12 cellular contexts compared by ENCODE assay signal in genomic region chr5:147484708-147485020, GRCh38. TPM values are rescaled to one million over a fixed set of nuclear protein-coding genes. Genes with fewer than 3 reads are reported as not detected.
DNase-seq lines count a peak whose midpoint lies in the region; TF ChIP-seq lines count a peak whose summit lies in the region.
"Had no signal": no experiment of that assay in that cellular context is flagged by ENCODE, and none has a peak within 500 bp of the region (broad histone marks: within the 10 kb centered on the region; RNA-seq: fewer than 3 reads in every experiment).

No MANE protein-coding gene starts in this region.

- no peak overlapping the region for H2BK120ac ChIP-seq in H9 (ENCODE audit: low read depth, low read length, poor library complexity, severe bottlenecking)

- H3K18ac ChIP-seq in H9 (ENCODE audit: insufficient read length, low read depth, low read length) = no peak overlapping the region

- no peak overlapping the region for H4K8ac ChIP-seq in H9 (replicated peaks; ENCODE audit: insufficient read length, low read depth, low read length)

- no peaks in the 10 kb centered on the region for H3K27me3 Mint-ChIP-seq in H9 (ENCODE audit: low read depth)

- H2AK5ac ChIP-seq in H9 (ENCODE audit: insufficient read length, low read length) = no peak overlapping the region

- H3K27ac ChIP-seq in H9 (ENCODE audit: insufficient read length, low read depth, low read length) (no peak overlapping the region), iPS-20b (ENCODE audit: low read length) (no peak overlapping the region), skin epidermis (peak overlapping the region in 19 of 21 experiments; percentile 26 to 87 (median 70))
- H3K27ac ChIP-seq: VCaP had no signal

- H3K4me3 ChIP-seq in iPS-20b (ENCODE audit: low read length) (no peak overlapping the region), skin epidermis (no peak overlapping the region)

- peaks cover 3% of the 10 kb centered on the region for H3K79me1 ChIP-seq in H9 (ENCODE audit: insufficient read depth, low read depth, low read length, poor library complexity, severe bottlenecking)

- H3K27me3 ChIP-seq in H9 (ENCODE audit: insufficient read depth, low read length) (no peaks in the 10 kb centered on the region), iPS-20b (ENCODE audit: insufficient read depth, low read length) (no peaks in the 10 kb centered on the region)

- no peak overlapping the region for H3K4me2 ChIP-seq in H9 (ENCODE audit: insufficient read depth, insufficient read length, low read length)

- no peaks in the 10 kb centered on the region for H4K20me1 ChIP-seq in H9 (ENCODE audit: control insufficient read depth, insufficient read depth, insufficient read length)

- H3K4me1 Mint-ChIP-seq in H9 = peaks cover 57 to 63% of the 10 kb centered on the region in 2 experiments

- H3K4me3 Mint-ChIP-seq in H9 = no peak overlapping the region

- H2AFZ ChIP-seq in H9 (ENCODE audit: low read length) = no peak overlapping the region

- H2BK20ac ChIP-seq in H9 (ENCODE audit: low read depth, low read length, poor library complexity, severe bottlenecking) = no peak overlapping the region

- H3K9ac ChIP-seq in H9 (ENCODE audit: extremely low read depth, insufficient read length, low read length) (no peak overlapping the region), iPS-20b (ENCODE audit: low read depth, low read length) (0 out of 2 replicates have a peak overlapping the region, but pooled peaks have one; percentile 31)

- no peak for TF ChIP-seq CTCF in H9 (conservative IDR thresholded peaks at IDR 0.05)

- WGBS in H9 (ENCODE audit: extremely low coverage, insufficient read length, low lambda C conversion rate) = no CpG with 5 or more reads among the region's 3 CpGs

- H2BK5ac ChIP-seq in H9 (ENCODE audit: insufficient read length, low read length) = no peak overlapping the region

- no peak overlapping the region for H3K14ac ChIP-seq in H9 (ENCODE audit: insufficient read depth, low read length)

- no peaks in the 10 kb centered on the region for H3K23me2 ChIP-seq in H9 (ENCODE audit: insufficient read length, low read depth, low read length, poor library complexity, severe bottlenecking)

- no peak overlapping the region for H3K23ac ChIP-seq in H9 (ENCODE audit: insufficient read length, low read depth, low read length)

- H4K91ac ChIP-seq in H9 (ENCODE audit: insufficient read length, low read depth, low read length) = no peak overlapping the region

- H4K5ac ChIP-seq in H9 (ENCODE audit: insufficient read length, low read depth, low read length) = no peak overlapping the region

- peaks cover 2 to 11% (median 5%) of the 10 kb centered on the region in 3 experiments; a peak in 5 of 7 replicates for H3K36me3 Mint-ChIP-seq in H9 (ENCODE audit: insufficient read depth in 1 of 3, low read depth in 3 of 3)

- no peak overlapping the region for H3K4ac ChIP-seq in H9 (ENCODE audit: low read depth, low read length)

- H3K9me3 ChIP-seq in H9 (ENCODE audit: control insufficient read depth, low read depth, low read length) (no peaks in the 10 kb centered on the region), iPS-20b (ENCODE audit: insufficient read depth, low read depth, low read length) (no peaks in the 10 kb centered on the region)

- no peaks in the 10 kb centered on the region for H3K9me3 Mint-ChIP-seq in H9

- no peak overlapping the region for H2BK15ac ChIP-seq in H9 (ENCODE audit: low read depth, low read length)

- no peaks in the 10 kb centered on the region for H3K36me3 ChIP-seq in iPS-20b (ENCODE audit: insufficient read depth, low read depth, low read length)

- H3K27ac Mint-ChIP-seq in H9 = peak overlapping the region; percentile 9 to 47 (median 11); a peak in 4 of 7 replicates

- peaks cover 4% of the 10 kb centered on the region; the same call in 1 of the 2 replicates for H3K79me2 ChIP-seq in H9 (ENCODE audit: insufficient read depth, low read length)

- H3K4me1 ChIP-seq in H9 (ENCODE audit: insufficient read depth, low read length) = peaks cover 25% of the 10 kb centered on the region
- peaks cover 49% of the 10 kb centered on the region for H3K4me1 ChIP-seq in iPS-20b (ENCODE audit: insufficient read depth, low read length)

- peak overlapping the region; percentile 8 for H3T11ph ChIP-seq in H9 (ENCODE audit: low read length)

- DNase-seq in H9 = no peak
- DNase-seq in amniotic epithelial cell (ENCODE audit: low read depth) = peak; percentile 73
- no peak for DNase-seq in EL
- DNase-seq in NCI-H2107 (lab: John Stamatoyannopoulos, UW) = no peak
- DNase-seq in HUDEP-2 (lab: John Stamatoyannopoulos, UW; ENCODE audit: unreplicated experiment in 76 of 76) = no peak
- DNase-seq in T-helper 9 cell = no peak
- DNase-seq: RPMI8226; stimulated activated CD4-positive, alpha-beta T cell treated with anti-CD3 and anti-CD28 coated beads, Interleukin-2, amount 100 ng/mL, for 24 hours; stimulated activated naive CD4-positive, alpha-beta T cell had no signal

- H2BK12ac ChIP-seq in H9 (ENCODE audit: insufficient read length, low read depth, low read length) = no peak overlapping the region

- no peak overlapping the region for H3K56ac ChIP-seq in H9 (ENCODE audit: insufficient read length, low read depth, low read length)

RNA-seq across cellular contexts. Expression of gene DPYSL3, which starts 25.2 kb away (rescaled TPM):
- 510 and 515 TPM in 2 replicates for total RNA-seq in H9 (2021)

Comparison
In these comparisons a context has a peak if more than half of its experiments do, and no peak if none do; other contexts are left out.
1. H3K27ac ChIP-seq: peak in skin epidermis (19 of 21); none in H9 (single experiment) and iPS-20b (single experiment).